In genomic region chrX:45699158-45699557, GRCh38 we compare ENCODE assay signal across 1 cellular context.
TF ChIP-seq lines count a peak whose summit lies in the region.

No MANE protein-coding gene starts in this region.

TF ChIP-seq in HepG2, 621 proteins besides CTCF, POLR2A, EP300 and RAD21:
- no peak for TF ChIP-seq AHDC1 (CRISPR knock-in tag; IDR thresholded peaks at IDR 0.05; ENCODE audit: borderline replicate concordance)
- no peak for TF ChIP-seq DDIT3 (CRISPR knock-in tag; IDR thresholded peaks at IDR 0.05)
- no peak for TF ChIP-seq ZNF569 (CRISPR knock-in tag; IDR thresholded peaks at IDR 0.05; ENCODE audit: borderline replicate concordance)
- no peak for TF ChIP-seq KDM2A (CRISPR knock-in tag; IDR thresholded peaks at IDR 0.05; ENCODE audit: borderline replicate concordance, low read depth)
- no peak for TF ChIP-seq NFE2 (CRISPR knock-in tag; IDR thresholded peaks at IDR 0.05)
- no peak for TF ChIP-seq XRCC5 (optimal IDR thresholded peaks at IDR 0.05; ENCODE audit: low read length)
- TF ChIP-seq STAT6 (CRISPR knock-in tag; IDR thresholded peaks at IDR 0.05; ENCODE audit: borderline replicate concordance): no peak
- no peak for TF ChIP-seq ESRRA (CRISPR knock-in tag; IDR thresholded peaks at IDR 0.05; ENCODE audit: low read depth)
- no peak for TF ChIP-seq ZNF460 (CRISPR knock-in tag; IDR thresholded peaks at IDR 0.05; ENCODE audit: borderline replicate concordance)
- no peak for TF ChIP-seq KDM5A (IDR thresholded peaks at IDR 0.05; ENCODE audit: borderline replicate concordance, low read length)
- no peak for TF ChIP-seq GABPA (IDR thresholded peaks at IDR 0.05; ENCODE audit: low read depth, low read length)
- no peak for TF ChIP-seq GABPA (CRISPR knock-in tag; IDR thresholded peaks at IDR 0.05; ENCODE audit: low read depth)
- TF ChIP-seq TFDP1 (CRISPR knock-in tag; IDR thresholded peaks at IDR 0.05; ENCODE audit: borderline replicate concordance): no peak
- no peak for TF ChIP-seq PAXIP1 (CRISPR knock-in tag; conservative IDR thresholded peaks at IDR 0.05)
- no peak for TF ChIP-seq ZNF747 (CRISPR knock-in tag; IDR thresholded peaks at IDR 0.05; ENCODE audit: borderline replicate concordance)
- no peak for TF ChIP-seq ZNF609 (CRISPR knock-in tag; IDR thresholded peaks at IDR 0.05; ENCODE audit: borderline replicate concordance)
- no peak for TF ChIP-seq PCBP2 (optimal IDR thresholded peaks at IDR 0.05; ENCODE audit: low read depth, low read length, poor library complexity, severe bottlenecking)
- TF ChIP-seq ZNF431 (CRISPR knock-in tag; IDR thresholded peaks at IDR 0.05; ENCODE audit: borderline replicate concordance, low read depth): no peak
- TF ChIP-seq BCLAF1 (IDR thresholded peaks at IDR 0.05): no peak
- no peak for TF ChIP-seq ZNF704 (CRISPR knock-in tag; IDR thresholded peaks at IDR 0.05; ENCODE audit: borderline replicate concordance)
- TF ChIP-seq ZNF761 (CRISPR knock-in tag; conservative IDR thresholded peaks at IDR 0.05): no peak
